In genomic region chr5:6712136-6712581, GRCh38 we compare ENCODE assay signal across 8 cellular contexts. TPM values are rescaled to one million over a fixed set of nuclear protein-coding genes. Genes with fewer than 3 reads are reported as not detected.
DNase-seq lines count a peak whose midpoint lies in the region; ATAC-seq and TF ChIP-seq lines count a peak whose summit lies in the region.

No MANE protein-coding gene starts in this region.

- POLR2A ChIA-PET in AG04450 (lab: Yijun Ruan, JAX) = interaction anchor here (2.3 kb wide), 1 partner anchor 79 kb away, joined by 18 read pairs; the partner anchor contains the start of genes NSUN2 and SRD5A1

- CTCF ChIA-PET in AG04450 (lab: Charles Lee) = no interaction called here

- H3K9me3 ChIP-seq in AG04450 (ENCODE audit: control insufficient read depth, insufficient read depth, low read length) = no peaks in the 10 kb centered on the region; the same call in 1 of the 2 replicates

- peak; percentile 23; the same call in 1 of the 2 replicates for TF ChIP-seq CTCF in AG04450 (IDR thresholded peaks at IDR 0.05; ENCODE audit: low read depth, low read length)
- no peak for TF ChIP-seq CTCF in omental fat pad (IDR thresholded peaks at IDR 0.05)

- DNase-seq in AG04450 (ENCODE audit: low read depth, low spot score) (no peak), RPMI7951 (ENCODE audit: low read depth) (peak; percentile 59), foreskin melanocyte (peak; percentile 37), omental fat pad (ENCODE audit: low spot score) (no peak), NCI-H187 (lab: John Stamatoyannopoulos, UW) (no peak)
- DNase-seq in activated gamma-delta T cell treated with anti-CD3 and anti-CD28 coated beads, Interleukin-2, amount 50 U/mL, for 16 hours (ENCODE audit: low read depth) = peak; percentile 18

- peak overlapping the region; percentile 94 for H3K27ac ChIP-seq in AG04450 (ENCODE audit: low read depth, low read length)

- peak overlapping the region; percentile 78 for H3K4me3 ChIP-seq in AG04450 (ENCODE audit: low read depth, low read length)

- no peaks in the 10 kb centered on the region for H3K27me3 ChIP-seq in AG04450 (ENCODE audit: control insufficient read depth, insufficient read depth, low read length)

- ATAC-seq in GM18868 (IDR thresholded peaks at IDR 0.05; ENCODE audit: unreplicated experiment) = peak; percentile 19
- peak; percentile 22 for ATAC-seq in HG03571 (IDR thresholded peaks at IDR 0.05; ENCODE audit: unreplicated experiment)
- peak; percentile 49 for ATAC-seq in omental fat pad (ENCODE audit: low FRiP score)

RNA-seq across cellular contexts. Expression of gene TENT4A, which starts 1.1 kb away (rescaled TPM):
- polyA plus RNA-seq in AG04450 (2011; rRNA removed) = 4.0 and 7.3 TPM in 2 replicates
- 12.2 and 12.3 TPM in 2 replicates for polyA minus RNA-seq in AG04450 (2011; rRNA and poly(A)+ RNA removed)
- total RNA-seq in RPMI7951 (2014; rRNA removed; shearing (Covaris generic)) = 5.5 and 6.0 TPM in 2 replicates
- total RNA-seq in omental fat pad = 10 to 100 TPM; 25.1 to 40.1 (median 31.1) TPM

Comparison
In these comparisons a context has a peak if more than half of its experiments do, and no peak if none do; other contexts are left out.
1. DNase-seq: peak in RPMI7951 (single experiment), activated gamma-delta T cell treated with anti-CD3 and anti-CD28 coated beads, Interleukin-2, amount 50 U/mL, for 16 hours (single experiment) and foreskin melanocyte (single experiment); none in AG04450 (single experiment), omental fat pad (single experiment) and NCI-H187 (0 of 2).
2. Peak in every context shown above with its lines, with median percentiles within 50 percentile points of each other: ATAC-seq.